ENCODE assay signal across 26 cellular contexts in genomic region chr4:24622435-24622834, GRCh38.
"Had no signal": no experiment of that assay in that cellular context is flagged by ENCODE, and none has a peak within 500 bp of the region (broad histone marks: within the 10 kb centered on the region; RNA-seq: fewer than 3 reads in every experiment).

No MANE protein-coding gene starts in this region.

- H3K9me3 ChIP-seq: lower lobe of right lung had no signal

- H3K79me2 ChIP-seq: hepatocyte had no signal

- H3K4me3 Mint-ChIP-seq: immature natural killer cell, mesothelial cell of epicardium, naive B cell had no signal

- H3K4me1 ChIP-seq: esophagus muscularis mucosa, foreskin keratinocyte, gastroesophageal sphincter, heart left ventricle, lower lobe of right lung had no signal

- H3K36me3 Mint-ChIP-seq: mesothelial cell of epicardium had no signal

- H3K4me1 Mint-ChIP-seq: immature natural killer cell, naive B cell had no signal

- ATAC-seq: foreskin keratinocyte, gastroesophageal sphincter, heart left ventricle, left colon, left lobe of liver, left ventricle myocardium superior, mucosa of descending colon had no signal

- H3K27ac Mint-ChIP-seq: immature natural killer cell, mesothelial cell of epicardium, naive B cell had no signal

- DNase-seq: dermis blood vessel endothelial cell; dorsolateral prefrontal cortex; effector CD4-positive, alpha-beta T cell; effector memory CD4-positive, alpha-beta T cell; foreskin keratinocyte; heart left ventricle; hypothalamus; immature natural killer cell; islet precursor cell; kidney; kidney glomerular epithelial cell; left colon; left ventricle myocardium superior; lower lobe of right lung; mesenchymal stem cell; mucosa of descending colon; naive B cell had no signal

- H2AFZ ChIP-seq: hepatocyte had no signal

- FAIRE-seq: colon, endothelial cell of umbilical vein, frontal cortex, kidney had no signal

- H3K4me3 ChIP-seq: coronary artery, dorsolateral prefrontal cortex, esophagus muscularis mucosa, gastroesophageal sphincter, heart left ventricle, hepatocyte, lower lobe of right lung, mucosa of descending colon had no signal

- H3K27ac ChIP-seq: coronary artery, dorsolateral prefrontal cortex, esophagus muscularis mucosa, foreskin keratinocyte, gastroesophageal sphincter, heart left ventricle, hepatocyte, lower lobe of right lung had no signal

- H3K27me3 ChIP-seq: dorsolateral prefrontal cortex, esophagus muscularis mucosa, gastroesophageal sphincter, heart left ventricle, hepatocyte had no signal

- H3K36me3 ChIP-seq: esophagus muscularis mucosa, gastroesophageal sphincter, heart left ventricle, lower lobe of right lung had no signal

- H3K4me2 ChIP-seq: hepatocyte had no signal
